1 cellular context compared by ENCODE assay signal in genomic region chr22:46335201-46336118, GRCh38.
TF ChIP-seq lines count a peak whose summit lies in the region.

TSS of gene TRMU (plus strand) at chr22:46335714. CDS start at chr22:46335765, 51 bp downstream.

TF ChIP-seq in HEK293, 187 proteins besides CTCF, POLR2A, EP300 and RAD21 (continued from another document and continues in another):
- TF ChIP-seq, protein P1, sequence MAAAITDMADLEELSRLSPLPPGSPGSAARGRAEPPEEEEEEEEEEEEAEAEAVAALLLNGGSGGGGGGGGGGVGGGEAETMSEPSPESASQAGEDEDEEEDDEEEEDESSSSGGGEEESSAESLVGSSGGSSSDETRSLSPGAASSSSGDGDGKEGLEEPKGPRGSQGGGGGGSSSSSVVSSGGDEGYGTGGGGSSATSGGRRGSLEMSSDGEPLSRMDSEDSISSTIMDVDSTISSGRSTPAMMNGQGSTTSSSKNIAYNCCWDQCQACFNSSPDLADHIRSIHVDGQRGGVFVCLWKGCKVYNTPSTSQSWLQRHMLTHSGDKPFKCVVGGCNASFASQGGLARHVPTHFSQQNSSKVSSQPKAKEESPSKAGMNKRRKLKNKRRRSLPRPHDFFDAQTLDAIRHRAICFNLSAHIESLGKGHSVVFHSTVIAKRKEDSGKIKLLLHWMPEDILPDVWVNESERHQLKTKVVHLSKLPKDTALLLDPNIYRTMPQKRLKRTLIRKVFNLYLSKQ (tag by site-specific recombination; IDR thresholded peaks at IDR 0.05; ENCODE audit: borderline replicate concordance) = no peak
- peak; percentile 92 for TF ChIP-seq KLF16 (tag by site-specific recombination; IDR thresholded peaks at IDR 0.05)
- peak; percentile 91 for TF ChIP-seq ZNF580 (tag by site-specific recombination; IDR thresholded peaks at IDR 0.05)
- peak; percentile 90 for TF ChIP-seq PRDM10 (tag by site-specific recombination; IDR thresholded peaks at IDR 0.05)
- TF ChIP-seq HOXC10 (CRISPR knock-in tag; IDR thresholded peaks at IDR 0.05) = 0 out of 2 replicates have a peak, but pooled peaks have one; percentile 56
- TF ChIP-seq ZBTB11 (tag by site-specific recombination; conservative IDR thresholded peaks at IDR 0.05; ENCODE audit: low read depth) = peak; percentile 99
- peak; percentile 18; the same call in 1 of the 2 replicates for TF ChIP-seq IKZF3 (tag by site-specific recombination; IDR thresholded peaks at IDR 0.05)
- no peak for TF ChIP-seq ZNF266 (tag by site-specific recombination; IDR thresholded peaks at IDR 0.05; ENCODE audit: low read depth)
- peak; percentile 63; the same call in 1 of the 2 replicates for TF ChIP-seq ZSCAN16 (tag by site-specific recombination; IDR thresholded peaks at IDR 0.05)
- peak; percentile 70; the same call in 1 of the 2 replicates for TF ChIP-seq OVOL3 (tag by site-specific recombination; IDR thresholded peaks at IDR 0.05)
- TF ChIP-seq SP3 (tag by site-specific recombination; IDR thresholded peaks at IDR 0.05) = peak; percentile 77; the same call in 1 of the 2 replicates
- TF ChIP-seq KLF7 (tag by site-specific recombination; IDR thresholded peaks at IDR 0.05; ENCODE audit: borderline replicate concordance) = no peak
- TF ChIP-seq, protein P2, sequence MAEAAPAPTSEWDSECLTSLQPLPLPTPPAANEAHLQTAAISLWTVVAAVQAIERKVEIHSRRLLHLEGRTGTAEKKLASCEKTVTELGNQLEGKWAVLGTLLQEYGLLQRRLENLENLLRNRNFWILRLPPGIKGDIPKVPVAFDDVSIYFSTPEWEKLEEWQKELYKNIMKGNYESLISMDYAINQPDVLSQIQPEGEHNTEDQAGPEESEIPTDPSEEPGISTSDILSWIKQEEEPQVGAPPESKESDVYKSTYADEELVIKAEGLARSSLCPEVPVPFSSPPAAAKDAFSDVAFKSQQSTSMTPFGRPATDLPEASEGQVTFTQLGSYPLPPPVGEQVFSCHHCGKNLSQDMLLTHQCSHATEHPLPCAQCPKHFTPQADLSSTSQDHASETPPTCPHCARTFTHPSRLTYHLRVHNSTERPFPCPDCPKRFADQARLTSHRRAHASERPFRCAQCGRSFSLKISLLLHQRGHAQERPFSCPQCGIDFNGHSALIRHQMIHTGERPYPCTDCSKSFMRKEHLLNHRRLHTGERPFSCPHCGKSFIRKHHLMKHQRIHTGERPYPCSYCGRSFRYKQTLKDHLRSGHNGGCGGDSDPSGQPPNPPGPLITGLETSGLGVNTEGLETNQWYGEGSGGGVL (tag by site-specific recombination; IDR thresholded peaks at IDR 0.05) = peak; percentile 76
- TF ChIP-seq, protein P3, sequence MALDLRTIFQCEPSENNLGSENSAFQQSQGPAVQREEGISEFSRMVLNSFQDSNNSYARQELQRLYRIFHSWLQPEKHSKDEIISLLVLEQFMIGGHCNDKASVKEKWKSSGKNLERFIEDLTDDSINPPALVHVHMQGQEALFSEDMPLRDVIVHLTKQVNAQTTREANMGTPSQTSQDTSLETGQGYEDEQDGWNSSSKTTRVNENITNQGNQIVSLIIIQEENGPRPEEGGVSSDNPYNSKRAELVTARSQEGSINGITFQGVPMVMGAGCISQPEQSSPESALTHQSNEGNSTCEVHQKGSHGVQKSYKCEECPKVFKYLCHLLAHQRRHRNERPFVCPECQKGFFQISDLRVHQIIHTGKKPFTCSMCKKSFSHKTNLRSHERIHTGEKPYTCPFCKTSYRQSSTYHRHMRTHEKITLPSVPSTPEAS (tag by site-specific recombination; IDR thresholded peaks at IDR 0.05) = no peak
- no peak for TF ChIP-seq GLI2 (tag by site-specific recombination; IDR thresholded peaks at IDR 0.05; ENCODE audit: borderline replicate concordance, low read depth)
- TF ChIP-seq ZSCAN30 (tag by site-specific recombination; IDR thresholded peaks at IDR 0.05) = peak; percentile 76
- TF ChIP-seq GLI4 (tag by site-specific recombination; IDR thresholded peaks at IDR 0.05) = peak; percentile 66; the same call in 1 of the 2 replicates
- no peak for TF ChIP-seq ZNF560 (tag by site-specific recombination; IDR thresholded peaks at IDR 0.05; ENCODE audit: borderline replicate concordance)
- TF ChIP-seq KLF9 (tag by site-specific recombination; IDR thresholded peaks at IDR 0.05; ENCODE audit: low read depth) = peak; percentile 61
- TF ChIP-seq ZSCAN5A (tag by site-specific recombination; IDR thresholded peaks at IDR 0.05) = peak; percentile 65; the same call in 1 of the 2 replicates
- TF ChIP-seq ZBTB8A (tag by site-specific recombination; IDR thresholded peaks at IDR 0.05) = peak; percentile 59
- TF ChIP-seq, protein P4, sequence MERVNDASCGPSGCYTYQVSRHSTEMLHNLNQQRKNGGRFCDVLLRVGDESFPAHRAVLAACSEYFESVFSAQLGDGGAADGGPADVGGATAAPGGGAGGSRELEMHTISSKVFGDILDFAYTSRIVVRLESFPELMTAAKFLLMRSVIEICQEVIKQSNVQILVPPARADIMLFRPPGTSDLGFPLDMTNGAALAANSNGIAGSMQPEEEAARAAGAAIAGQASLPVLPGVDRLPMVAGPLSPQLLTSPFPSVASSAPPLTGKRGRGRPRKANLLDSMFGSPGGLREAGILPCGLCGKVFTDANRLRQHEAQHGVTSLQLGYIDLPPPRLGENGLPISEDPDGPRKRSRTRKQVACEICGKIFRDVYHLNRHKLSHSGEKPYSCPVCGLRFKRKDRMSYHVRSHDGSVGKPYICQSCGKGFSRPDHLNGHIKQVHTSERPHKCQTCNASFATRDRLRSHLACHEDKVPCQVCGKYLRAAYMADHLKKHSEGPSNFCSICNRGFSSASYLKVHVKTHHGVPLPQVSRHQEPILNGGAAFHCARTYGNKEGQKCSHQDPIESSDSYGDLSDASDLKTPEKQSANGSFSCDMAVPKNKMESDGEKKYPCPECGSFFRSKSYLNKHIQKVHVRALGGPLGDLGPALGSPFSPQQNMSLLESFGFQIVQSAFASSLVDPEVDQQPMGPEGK (tag by site-specific recombination; IDR thresholded peaks at IDR 0.05) = peak; percentile 89
- TF ChIP-seq HOXD13 (CRISPR knock-in tag; IDR thresholded peaks at IDR 0.05; ENCODE audit: borderline replicate concordance) = peak; percentile 54; the same call in 1 of the 2 replicates
- peak; percentile 58; the same call in 1 of the 2 replicates for TF ChIP-seq REPIN1 (tag by site-specific recombination; IDR thresholded peaks at IDR 0.05; ENCODE audit: low read depth)
- no peak for TF ChIP-seq ZNF10 (tag by site-specific recombination; IDR thresholded peaks at IDR 0.05)
- peak; percentile 47; the same call in 1 of the 2 replicates for TF ChIP-seq KLF1 (tag by site-specific recombination; IDR thresholded peaks at IDR 0.05)
- TF ChIP-seq ZNF571 (tag by site-specific recombination; IDR thresholded peaks at IDR 0.05) = no peak
- peak; percentile 47; the same call in 1 of the 2 replicates for TF ChIP-seq KLF10 (tag by site-specific recombination; IDR thresholded peaks at IDR 0.05)
- peak; percentile 78; the same call in 1 of the 2 replicates for TF ChIP-seq ZNF391 (tag by site-specific recombination; IDR thresholded peaks at IDR 0.05; ENCODE audit: borderline replicate concordance, low read depth)
- peak; percentile 76 for TF ChIP-seq ZNF324 (tag by site-specific recombination; IDR thresholded peaks at IDR 0.05)
- TF ChIP-seq ZNF518A (tag by site-specific recombination; conservative IDR thresholded peaks at IDR 0.05; ENCODE audit: low read depth) = peak; percentile 68; the same call in 1 of the 2 replicates
